ENCODE assay signal across 8 cellular contexts in the genomic region with DNA sequence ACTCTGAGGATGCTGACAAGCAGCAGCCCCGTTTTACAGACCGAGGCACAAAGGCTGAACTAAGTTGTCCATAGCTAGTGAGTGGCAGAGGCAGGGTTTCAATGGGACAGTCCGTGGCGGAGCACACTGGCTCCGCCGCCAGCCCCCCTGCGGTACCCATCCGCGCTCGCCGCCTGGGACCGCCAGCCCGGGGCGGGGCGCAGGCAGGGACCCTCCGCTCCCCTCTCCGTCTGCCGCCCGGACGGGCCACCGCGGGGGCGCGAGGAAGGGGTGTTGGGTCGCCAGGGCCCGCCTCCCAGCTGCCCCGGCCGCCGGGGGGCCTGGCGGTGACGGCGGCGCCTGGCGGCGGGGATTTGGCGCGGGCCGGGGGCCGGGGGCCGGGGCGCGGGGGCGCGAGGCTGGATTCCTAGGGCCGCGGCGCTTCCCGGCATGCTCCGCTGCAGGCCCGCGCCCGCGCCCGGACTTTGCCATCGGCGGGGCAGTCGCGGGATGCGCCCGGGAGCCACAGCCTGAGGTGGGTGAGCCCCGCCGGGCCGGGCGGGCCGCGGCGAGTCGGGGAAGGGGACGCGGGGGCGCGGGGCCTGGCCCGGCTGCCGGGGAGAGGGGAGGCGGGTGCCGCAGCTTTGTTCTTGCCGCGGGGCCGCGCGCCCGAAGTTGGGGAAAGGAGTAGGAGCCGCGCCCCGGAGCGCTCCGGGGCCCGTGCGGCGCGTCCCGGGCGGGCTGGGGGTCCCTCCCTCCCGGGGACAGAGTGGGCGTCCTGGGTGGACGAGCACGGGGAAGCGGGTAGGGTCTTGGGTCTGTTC. TPM values are rescaled to one million over a fixed set of nuclear protein-coding genes. Genes with fewer than 3 reads are reported as not detected.
DNase-seq lines count a peak whose midpoint lies in the region; TF ChIP-seq lines count a peak whose summit lies in the region.

A gene with protein sequence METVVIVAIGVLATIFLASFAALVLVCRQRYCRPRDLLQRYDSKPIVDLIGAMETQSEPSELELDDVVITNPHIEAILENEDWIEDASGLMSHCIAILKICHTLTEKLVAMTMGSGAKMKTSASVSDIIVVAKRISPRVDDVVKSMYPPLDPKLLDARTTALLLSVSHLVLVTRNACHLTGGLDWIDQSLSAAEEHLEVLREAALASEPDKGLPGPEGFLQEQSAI (plus strand): TSS at position 430 of the 803 bp plus-strand sequence. CDS start 3,376 bp downstream, outside the sequence.

- peaks cover 2% of the 10 kb centered on the region for H3K27me3 Mint-ChIP-seq in endothelial cell (ENCODE audit: unreplicated experiment)

- no peaks in the 10 kb centered on the region for H3K4me1 Mint-ChIP-seq in endothelial cell (ENCODE audit: unreplicated experiment)

- no peaks in the 10 kb centered on the region for H3K36me3 Mint-ChIP-seq in endothelial cell (ENCODE audit: low read depth, unreplicated experiment)

- H3K4me3 Mint-ChIP-seq in endothelial cell (ENCODE audit: unreplicated experiment) = peak within 1 kb of the TSS; percentile 92

- H3K9me3 Mint-ChIP-seq in endothelial cell (ENCODE audit: unreplicated experiment) = no peaks in the 10 kb centered on the region

- DNase-seq in NCI-H1417 (lab: John Stamatoyannopoulos, UW) (peak in 2 of 3 experiments; percentile 64 to 73), NCI-H1417 treated with DMSO at 0.1 percent for 48 hours (lab: John Stamatoyannopoulos, UW) (no peak), RKO (ENCODE audit: low spot score) (peak; percentile 39), endothelial cell (ENCODE audit: low spot score) (peak; percentile 53), medulla oblongata (ENCODE audit: extremely low spot score) (peak; percentile 69), superior temporal gyrus (ENCODE audit: extremely low spot score) (peak; percentile 67), germinal center (ENCODE audit: low spot score) (no peak)
- no peak for DNase-seq in stimulated activated CD8-positive, alpha-beta memory T cell treated with anti-CD3 and anti-CD28 coated beads, Interleukin-4, amount 100 ng/mL, for 48 hours

- peak within 1 kb of the TSS; percentile 19 for H3K27ac Mint-ChIP-seq in endothelial cell (ENCODE audit: unreplicated experiment)

- TF ChIP-seq CTCF in endothelial cell (IDR thresholded peaks at IDR 0.05; ENCODE audit: unreplicated experiment) = no peak

RNA-seq across cellular contexts. Expression of the gene that starts here (rescaled TPM):
- total RNA-seq in endothelial cell (ENCODE audit: unreplicated experiment) = 84.2 TPM

Comparison
In these comparisons a context has a peak if more than half of its experiments do, and no peak if none do; other contexts are left out.
1. DNase-seq: peak in NCI-H1417 (2 of 3), RKO (single experiment), endothelial cell (single experiment), medulla oblongata (single experiment) and superior temporal gyrus (single experiment); none in NCI-H1417 treated with DMSO at 0.1 percent for 48 hours (single experiment), germinal center (single experiment) and stimulated activated CD8-positive, alpha-beta memory T cell treated with anti-CD3 and anti-CD28 coated beads, Interleukin-4, amount 100 ng/mL, for 48 hours (single experiment).